Comparison of ENCODE assay signal across 8 cellular contexts in the genomic region with DNA sequence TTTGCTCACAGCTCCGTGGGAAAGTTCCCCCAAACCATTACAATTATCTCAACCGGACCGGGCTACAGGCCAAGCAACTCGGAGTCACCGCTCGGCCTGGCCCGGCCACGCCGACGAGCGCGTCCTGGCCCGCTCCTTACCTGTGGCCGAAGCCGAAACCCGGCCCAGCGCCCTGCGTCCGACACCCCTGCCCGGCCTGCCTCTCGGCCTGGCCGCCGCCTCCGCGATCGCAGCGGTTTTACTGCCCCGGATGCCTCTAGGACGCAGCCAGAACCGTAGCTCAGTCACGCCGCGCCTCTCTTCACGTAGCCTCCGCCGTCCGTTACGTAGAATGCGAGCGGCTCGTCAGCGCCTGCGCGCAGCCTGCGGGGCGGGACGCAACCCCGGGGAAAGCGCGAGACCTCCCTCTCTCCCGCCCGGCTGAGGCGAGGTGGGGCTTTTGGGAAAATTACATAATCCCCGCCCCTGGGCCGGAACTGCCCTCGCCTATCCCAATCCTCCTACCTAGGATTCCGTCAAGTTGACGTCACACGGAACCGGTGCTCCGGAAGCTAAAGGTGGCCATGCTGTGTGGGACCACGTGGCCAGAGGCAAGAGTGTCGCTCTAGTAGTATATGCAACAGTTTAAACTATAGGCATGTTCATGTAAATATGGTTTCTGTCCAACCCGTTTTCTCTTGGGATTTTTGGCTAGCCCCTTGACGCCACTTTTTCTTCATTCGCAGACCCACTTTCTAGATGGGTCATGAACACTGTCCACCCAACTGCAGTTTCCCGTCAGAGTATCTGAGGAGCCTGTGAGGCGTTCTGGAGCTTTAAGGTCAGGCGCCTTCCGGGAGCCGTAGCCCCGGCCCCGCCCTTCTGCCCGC. TPM values are rescaled to one million over a fixed set of nuclear protein-coding genes. Genes with fewer than 3 reads are reported as not detected.
A peak's percentile ranks its signal among the peaks of the same experiment; 100 is the strongest.
DNase-seq lines count a peak whose midpoint lies in the region; ATAC-seq and TF ChIP-seq lines count a peak whose summit lies in the region.

A gene with protein sequence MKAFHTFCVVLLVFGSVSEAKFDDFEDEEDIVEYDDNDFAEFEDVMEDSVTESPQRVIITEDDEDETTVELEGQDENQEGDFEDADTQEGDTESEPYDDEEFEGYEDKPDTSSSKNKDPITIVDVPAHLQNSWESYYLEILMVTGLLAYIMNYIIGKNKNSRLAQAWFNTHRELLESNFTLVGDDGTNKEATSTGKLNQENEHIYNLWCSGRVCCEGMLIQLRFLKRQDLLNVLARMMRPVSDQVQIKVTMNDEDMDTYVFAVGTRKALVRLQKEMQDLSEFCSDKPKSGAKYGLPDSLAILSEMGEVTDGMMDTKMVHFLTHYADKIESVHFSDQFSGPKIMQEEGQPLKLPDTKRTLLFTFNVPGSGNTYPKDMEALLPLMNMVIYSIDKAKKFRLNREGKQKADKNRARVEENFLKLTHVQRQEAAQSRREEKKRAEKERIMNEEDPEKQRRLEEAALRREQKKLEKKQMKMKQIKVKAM (minus strand): TSS at position 326 of the 869 bp plus-strand sequence. CDS start 7,422 bp downstream, outside the sequence.

- ATAC-seq in HG02884 (IDR thresholded peaks at IDR 0.05; ENCODE audit: unreplicated experiment) (peak; percentile 85), heart right ventricle (peak; percentile 94 to 97 (median 97)), upper lobe of left lung (ENCODE audit: low FRiP score in 2 of 2) (peak; percentile 96 to 98)

- peak within 1 kb of the TSS; percentile 96 for H3K4me3 Mint-ChIP-seq in T-helper 1 cell treated with Interleukin-12 subunit alpha and Interleukin-12 subunit beta and Interleukin-4 antibody, amounts not matched to agents 30 μg/mL and 1 μg/mL, for 36 hours

- peak in 2 of 4 donors; percentile 43 to 47 for TF ChIP-seq EP300 in upper lobe of left lung (IDR thresholded peaks at IDR 0.05)

- H3K36me3 ChIP-seq in heart right ventricle: peaks cover 0 to 45% (median 0%) of the 10 kb centered on the region in 9 donors
- peaks cover 0 to 9% (median 4%) of the 10 kb centered on the region in 4 donors for H3K36me3 ChIP-seq in upper lobe of left lung

- peak within 1 kb of the TSS; percentile 100 for H3K27ac Mint-ChIP-seq in T-helper 1 cell treated with Interleukin-12 subunit alpha and Interleukin-12 subunit beta and Interleukin-4 antibody, amounts not matched to agents 30 μg/mL and 1 μg/mL, for 36 hours

- intact Hi-C loops in heart right ventricle (cut with DNase I): loop anchor here in 4 of 10 donors (1.0 to 10.0 kb wide), 3 partner anchors 32 to 69 kb away; partner anchors contain the start of genes FTSJ3 (in 2 of the 4), PSMC5 (in 2 of the 4), SMARCD2 (in 1 of the 4) and STRADA (in 1 of the 4)
- intact Hi-C loops in posterior cingulate gyrus (cut with DNase I): loop anchor here (1.0 to 10.0 kb wide), 3 partner anchors 31 to 149 kb away; partner anchors contain the start of genes FTSJ3, MAP3K3 and PSMC5

- peaks cover 39% of the 10 kb centered on the region for H3K4me1 Mint-ChIP-seq in T-helper 1 cell treated with Interleukin-12 subunit alpha and Interleukin-12 subunit beta and Interleukin-4 antibody, amounts not matched to agents 30 μg/mL and 1 μg/mL, for 36 hours (ENCODE audit: low read depth)

- peaks cover 19% of the 10 kb centered on the region for H3K36me3 Mint-ChIP-seq in T-helper 1 cell treated with Interleukin-12 subunit alpha and Interleukin-12 subunit beta and Interleukin-4 antibody, amounts not matched to agents 30 μg/mL and 1 μg/mL, for 36 hours (ENCODE audit: low read depth)

- 0 to 1% methylated on average over 74 of the region's 74 CpGs for WGBS in heart right ventricle, 2 donors
- WGBS in upper lobe of left lung, 2 donors: 0 to 1% methylated on average over 44 to 50 of the region's 74 CpGs

- H3K27me3 ChIP-seq in heart right ventricle: no peaks in the 10 kb centered on the region
- no peaks in the 10 kb centered on the region for H3K27me3 ChIP-seq in upper lobe of left lung

- DNase-seq in GM13977 (ENCODE audit: low spot score) (peak; percentile 99), NCI-H1694 (lab: John Stamatoyannopoulos, UW) (peak; percentile 99), amniotic stem cell (lab: John Stamatoyannopoulos, UW) (peak; percentile 99), heart right ventricle (peak; percentile 97 to 99), posterior cingulate gyrus (peak; percentile 99 to 100 (median 100)), upper lobe of left lung (peak; percentile 99)

- in situ Hi-C loops in GM13977 (cut with MboI; ENCODE audit: low pct_unique_long_range_greater_than_20kb, low sequenced_read_pairs, unreplicated experiment): no loop called here

- no peak for TF ChIP-seq CTCF in GM13977 (IDR thresholded peaks at IDR 0.05; ENCODE audit: extremely low read depth, insufficient read depth, missing control alignments)
- no peak for TF ChIP-seq CTCF in heart right ventricle (IDR thresholded peaks at IDR 0.05)
- TF ChIP-seq CTCF in upper lobe of left lung (IDR thresholded peaks at IDR 0.05): no peak

- no peaks in the 10 kb centered on the region for H3K9me3 Mint-ChIP-seq in T-helper 1 cell treated with Interleukin-12 subunit alpha and Interleukin-12 subunit beta and Interleukin-4 antibody, amounts not matched to agents 30 μg/mL and 1 μg/mL, for 36 hours

- peak in 3 of 4 donors; percentile 94 to 99 (median 96) for TF ChIP-seq POLR2A in upper lobe of left lung (IDR thresholded peaks at IDR 0.05)

- H3K4me1 ChIP-seq in heart right ventricle (peaks cover 0 to 74% (median 67%) of the 10 kb centered on the region in 9 donors), upper lobe of left lung (peaks cover 35 to 65% (median 43%) of the 10 kb centered on the region in 4 donors)

- H3K27me3 Mint-ChIP-seq in T-helper 1 cell treated with Interleukin-12 subunit alpha and Interleukin-12 subunit beta and Interleukin-4 antibody, amounts not matched to agents 30 μg/mL and 1 μg/mL, for 36 hours (ENCODE audit: low read depth): no peaks in the 10 kb centered on the region

- H3K9me3 ChIP-seq in heart right ventricle: no peaks in the 10 kb centered on the region
- no peaks in the 10 kb centered on the region for H3K9me3 ChIP-seq in upper lobe of left lung

- H3K4me3 ChIP-seq in heart right ventricle: peak within 1 kb of the TSS; percentile 67 to 99 (median 92)
- peak within 1 kb of the TSS; percentile 78 to 98 (median 80) for H3K4me3 ChIP-seq in upper lobe of left lung

- peak within 1 kb of the TSS; percentile 81 to 99 (median 96) for H3K27ac ChIP-seq in heart right ventricle
- H3K27ac ChIP-seq in upper lobe of left lung: peak within 1 kb of the TSS; percentile 96 to 99 (median 97)

RNA-seq across cellular contexts. Expression of the gene that starts here (rescaled TPM):
- total RNA-seq in heart right ventricle: 100 to 1,000 TPM in 3 of 10 donors, 10 to 100 TPM in 7; 76.7 to 153 (median 90.6) TPM
- 10 to 100 TPM; 32.0 to 86.7 TPM for polyA plus RNA-seq in heart right ventricle
- total RNA-seq in upper lobe of left lung: 100 to 1,000 TPM in 1 of 6 donors, 10 to 100 TPM in 5; 65.9 to 118 (median 92.9) TPM

Comparison
In these comparisons a context has a peak if more than half of its experiments do, and no peak if none do; other contexts are left out.
1. Peak in every context shown above with its lines: DNase-seq, ATAC-seq, H3K4me3 ChIP-seq and H3K27ac ChIP-seq.